Comparison of ENCODE assay signal across 2 cellular contexts in the genomic region with DNA sequence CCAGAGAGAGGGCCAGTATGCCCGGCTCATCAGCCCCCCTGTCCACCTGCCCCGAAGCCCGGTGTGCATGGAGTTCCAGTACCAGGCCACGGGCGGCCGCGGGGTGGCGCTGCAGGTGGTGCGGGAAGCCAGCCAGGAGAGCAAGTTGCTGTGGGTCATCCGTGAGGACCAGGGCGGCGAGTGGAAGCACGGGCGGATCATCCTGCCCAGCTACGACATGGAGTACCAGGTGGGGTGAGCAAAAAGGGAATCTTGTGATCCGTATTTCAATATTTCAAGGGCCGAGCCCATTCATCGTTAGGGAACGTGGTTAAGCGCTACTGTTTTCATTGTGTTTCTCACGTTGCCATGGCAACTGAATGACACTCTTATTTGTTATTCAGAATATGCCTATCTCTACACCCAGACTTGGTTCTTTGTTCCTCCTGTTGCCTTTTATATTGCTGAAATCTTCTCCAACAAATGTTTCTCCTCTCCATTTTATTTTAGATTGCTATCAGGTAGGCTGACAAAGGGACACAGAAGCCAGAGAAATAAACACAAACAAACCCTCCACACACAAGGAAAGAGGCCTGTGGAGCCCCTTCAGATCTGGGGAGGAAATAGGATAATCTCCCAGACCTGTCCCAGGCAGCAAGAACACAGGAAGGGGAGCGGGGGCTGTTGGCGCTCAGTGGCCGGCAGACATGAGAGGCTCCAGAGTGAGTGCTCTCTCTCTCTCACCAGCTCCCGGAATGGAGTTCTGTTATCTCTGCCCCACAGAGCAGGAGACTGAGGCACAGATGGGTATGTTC.
A peak's percentile ranks its signal among the peaks of the same experiment; 100 is the strongest.
TF ChIP-seq lines count a peak whose summit lies in the region.

No MANE protein-coding gene starts in this region.

TF ChIP-seq in GM23338, 12 proteins besides CTCF, POLR2A, EP300 and RAD21 (continued from another document):
- TF ChIP-seq, protein P1, sequence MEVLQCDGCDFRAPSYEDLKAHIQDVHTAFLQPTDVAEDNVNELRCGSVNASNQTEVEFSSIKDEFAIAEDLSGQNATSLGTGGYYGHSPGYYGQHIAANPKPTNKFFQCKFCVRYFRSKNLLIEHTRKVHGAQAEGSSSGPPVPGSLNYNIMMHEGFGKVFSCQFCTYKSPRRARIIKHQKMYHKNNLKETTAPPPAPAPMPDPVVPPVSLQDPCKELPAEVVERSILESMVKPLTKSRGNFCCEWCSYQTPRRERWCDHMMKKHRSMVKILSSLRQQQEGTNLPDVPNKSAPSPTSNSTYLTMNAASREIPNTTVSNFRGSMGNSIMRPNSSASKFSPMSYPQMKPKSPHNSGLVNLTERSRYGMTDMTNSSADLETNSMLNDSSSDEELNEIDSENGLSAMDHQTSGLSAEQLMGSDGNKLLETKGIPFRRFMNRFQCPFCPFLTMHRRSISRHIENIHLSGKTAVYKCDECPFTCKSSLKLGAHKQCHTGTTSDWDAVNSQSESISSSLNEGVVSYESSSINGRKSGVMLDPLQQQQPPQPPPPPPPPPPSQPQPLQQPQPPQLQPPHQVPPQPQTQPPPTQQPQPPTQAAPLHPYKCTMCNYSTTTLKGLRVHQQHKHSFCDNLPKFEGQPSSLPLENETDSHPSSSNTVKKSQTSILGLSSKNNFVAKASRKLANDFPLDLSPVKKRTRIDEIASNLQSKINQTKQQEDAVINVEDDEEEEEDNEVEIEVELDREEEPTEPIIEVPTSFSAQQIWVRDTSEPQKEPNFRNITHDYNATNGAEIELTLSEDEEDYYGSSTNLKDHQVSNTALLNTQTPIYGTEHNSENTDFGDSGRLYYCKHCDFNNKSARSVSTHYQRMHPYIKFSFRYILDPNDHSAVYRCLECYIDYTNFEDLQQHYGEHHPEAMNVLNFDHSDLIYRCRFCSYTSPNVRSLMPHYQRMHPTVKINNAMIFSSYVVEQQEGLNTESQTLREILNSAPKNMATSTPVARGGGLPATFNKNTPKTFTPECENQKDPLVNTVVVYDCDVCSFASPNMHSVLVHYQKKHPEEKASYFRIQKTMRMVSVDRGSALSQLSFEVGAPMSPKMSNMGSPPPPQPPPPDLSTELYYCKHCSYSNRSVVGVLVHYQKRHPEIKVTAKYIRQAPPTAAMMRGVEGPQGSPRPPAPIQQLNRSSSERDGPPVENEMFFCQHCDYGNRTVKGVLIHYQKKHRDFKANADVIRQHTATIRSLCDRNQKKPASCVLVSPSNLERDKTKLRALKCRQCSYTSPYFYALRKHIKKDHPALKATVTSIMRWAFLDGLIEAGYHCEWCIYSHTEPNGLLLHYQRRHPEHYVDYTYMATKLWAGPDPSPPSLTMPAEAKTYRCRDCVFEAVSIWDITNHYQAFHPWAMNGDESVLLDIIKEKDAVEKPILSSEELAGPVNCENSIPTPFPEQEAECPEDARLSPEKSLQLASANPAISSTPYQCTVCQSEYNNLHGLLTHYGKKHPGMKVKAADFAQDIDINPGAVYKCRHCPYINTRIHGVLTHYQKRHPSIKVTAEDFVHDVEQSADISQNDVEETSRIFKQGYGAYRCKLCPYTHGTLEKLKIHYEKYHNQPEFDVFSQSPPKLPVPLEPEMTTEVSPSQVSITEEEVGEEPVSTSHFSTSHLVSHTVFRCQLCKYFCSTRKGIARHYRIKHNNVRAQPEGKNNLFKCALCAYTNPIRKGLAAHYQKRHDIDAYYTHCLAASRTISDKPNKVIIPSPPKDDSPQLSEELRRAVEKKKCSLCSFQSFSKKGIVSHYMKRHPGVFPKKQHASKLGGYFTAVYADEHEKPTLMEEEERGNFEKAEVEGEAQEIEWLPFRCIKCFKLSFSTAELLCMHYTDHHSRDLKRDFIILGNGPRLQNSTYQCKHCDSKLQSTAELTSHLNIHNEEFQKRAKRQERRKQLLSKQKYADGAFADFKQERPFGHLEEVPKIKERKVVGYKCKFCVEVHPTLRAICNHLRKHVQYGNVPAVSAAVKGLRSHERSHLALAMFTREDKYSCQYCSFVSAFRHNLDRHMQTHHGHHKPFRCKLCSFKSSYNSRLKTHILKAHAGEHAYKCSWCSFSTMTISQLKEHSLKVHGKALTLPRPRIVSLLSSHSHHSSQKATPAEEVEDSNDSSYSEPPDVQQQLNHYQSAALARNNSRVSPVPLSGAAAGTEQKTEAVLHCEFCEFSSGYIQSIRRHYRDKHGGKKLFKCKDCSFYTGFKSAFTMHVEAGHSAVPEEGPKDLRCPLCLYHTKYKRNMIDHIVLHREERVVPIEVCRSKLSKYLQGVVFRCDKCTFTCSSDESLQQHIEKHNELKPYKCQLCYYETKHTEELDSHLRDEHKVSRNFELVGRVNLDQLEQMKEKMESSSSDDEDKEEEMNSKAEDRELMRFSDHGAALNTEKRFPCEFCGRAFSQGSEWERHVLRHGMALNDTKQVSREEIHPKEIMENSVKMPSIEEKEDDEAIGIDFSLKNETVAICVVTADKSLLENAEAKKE (CRISPR knock-in tag; IDR thresholded peaks at IDR 0.05) = 0 out of 2 replicates have a peak, but pooled peaks have one; percentile 14

TF ChIP-seq in WTC11, 78 proteins besides CTCF, POLR2A, EP300 and RAD21 (continued from another document):
- TF ChIP-seq PRRX2 (CRISPR knock-in tag; IDR thresholded peaks at IDR 0.05) (peak; percentile 49; the same call in 1 of the 2 replicates), ZNF317 (CRISPR knock-in tag; IDR thresholded peaks at IDR 0.05; ENCODE audit: borderline replicate concordance, low read depth) (no peak), CREM (CRISPR knock-in tag; IDR thresholded peaks at IDR 0.05) (0 out of 2 replicates have a peak, but pooled peaks have one; percentile 31), FOXK1 (CRISPR knock-in tag; IDR thresholded peaks at IDR 0.05) (0 out of 2 replicates have a peak, but pooled peaks have one; percentile 23)
- TF ChIP-seq, protein P2, sequence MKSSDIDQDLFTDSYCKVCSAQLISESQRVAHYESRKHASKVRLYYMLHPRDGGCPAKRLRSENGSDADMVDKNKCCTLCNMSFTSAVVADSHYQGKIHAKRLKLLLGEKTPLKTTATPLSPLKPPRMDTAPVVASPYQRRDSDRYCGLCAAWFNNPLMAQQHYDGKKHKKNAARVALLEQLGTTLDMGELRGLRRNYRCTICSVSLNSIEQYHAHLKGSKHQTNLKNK (CRISPR knock-in tag; IDR thresholded peaks at IDR 0.05) = no peak
